ENCODE assay signal across 7 cellular contexts in genomic region chr15:98442379-98442833, GRCh38.
A peak's percentile ranks its signal among the peaks of the same experiment; 100 is the strongest.
DNase-seq lines count a peak whose midpoint lies in the region; FAIRE-seq and TF ChIP-seq lines count a peak whose summit lies in the region.

No MANE protein-coding gene starts in this region.

- peaks cover 2% of the 10 kb centered on the region for H3K9me3 Mint-ChIP-seq in astrocyte (ENCODE audit: unreplicated experiment)

- TF ChIP-seq CTCF in GM10266 (IDR thresholded peaks at IDR 0.05; ENCODE audit: control insufficient read depth, insufficient read depth, low read depth, missing control alignments) (peak; percentile 73), astrocyte (IDR thresholded peaks at IDR 0.05; ENCODE audit: insufficient read depth, low read depth, low read length) (peak; percentile 86)

- no peaks in the 10 kb centered on the region for H3K79me2 ChIP-seq in GM23248 (ENCODE audit: insufficient read depth)
- H3K79me2 ChIP-seq in astrocyte (ENCODE audit: insufficient read depth, low read length): no peaks in the 10 kb centered on the region

- H3K4me3 Mint-ChIP-seq in astrocyte (ENCODE audit: unreplicated experiment): no peak overlapping the region

- H3K27ac ChIP-seq in GM23248 (no peak overlapping the region), SJCRH30 (no peak overlapping the region), astrocyte (ENCODE audit: low read depth, low read length) (no peak overlapping the region)

- H3K27ac Mint-ChIP-seq in astrocyte (ENCODE audit: unreplicated experiment): no peak overlapping the region

- no peaks in the 10 kb centered on the region for H3K9me2 ChIP-seq in GM23248 (ENCODE audit: insufficient read depth)

- H3K4me1 Mint-ChIP-seq in astrocyte (ENCODE audit: low read depth, unreplicated experiment): peaks cover 11% of the 10 kb centered on the region

- no peaks in the 10 kb centered on the region for H4K20me1 ChIP-seq in GM23248 (ENCODE audit: insufficient read depth)
- H4K20me1 ChIP-seq in astrocyte (ENCODE audit: insufficient read depth, low read length): no peaks in the 10 kb centered on the region

- no peaks in the 10 kb centered on the region for H3K9me3 ChIP-seq in GM23248 (ENCODE audit: low read depth)
- H3K9me3 ChIP-seq in SJCRH30 (replicated peaks): no peaks in the 10 kb centered on the region
- peaks cover 4% of the 10 kb centered on the region for H3K9me3 ChIP-seq in astrocyte (ENCODE audit: insufficient read depth, low read depth, low read length)

- peaks cover 20% of the 10 kb centered on the region for H3K27me3 ChIP-seq in GM23248 (replicated peaks; ENCODE audit: insufficient read depth)
- H3K27me3 ChIP-seq in SJCRH30: no peaks in the 10 kb centered on the region; the same call in 1 of the 2 replicates
- peaks cover 2% of the 10 kb centered on the region for H3K27me3 ChIP-seq in astrocyte (ENCODE audit: insufficient read depth, low read length)

- DNase-seq in GM10266 (ENCODE audit: extremely low spot score): no peak
- DNase-seq in GM23248: peak; percentile 89
- DNase-seq in LoVo (ENCODE audit: low spot score): peak; percentile 67
- DNase-seq in SJCRH30: peak; percentile 78 to 89
- peak; percentile 85 for DNase-seq in astrocyte (ENCODE audit: low read depth)
- DNase-seq in inferior parietal cortex (ENCODE audit: extremely low spot score): peak; percentile 65
- DNase-seq in stimulated activated CD4-positive, alpha-beta T cell treated with anti-CD3 and anti-CD28 coated beads, Interleukin-1b, Interleukin-23, amount 100 ng/mL, for 48 hours: peak; percentile 63

- H3F3A ChIP-seq in GM23248 (ENCODE audit: insufficient read depth): no peaks in the 10 kb centered on the region

- peaks cover 3% of the 10 kb centered on the region for H3K36me3 Mint-ChIP-seq in astrocyte (ENCODE audit: low read depth, unreplicated experiment)

- H3K4me3 ChIP-seq in GM23248 (no peak overlapping the region), SJCRH30 (no peak overlapping the region), astrocyte (ENCODE audit: insufficient read depth, low read depth, low read length) (no peak overlapping the region)

- H3K4me2 ChIP-seq in GM23248 (ENCODE audit: unreplicated experiment) (peak overlapping the region; percentile 48), astrocyte (ENCODE audit: low read length) (no peak overlapping the region)

- 23 to 27% methylated on average over 4 of the region's 4 CpGs for WGBS in GM23248 (ENCODE audit: low coverage in 1 of 2, low lambda C conversion rate in 2 of 2, missing lambda C conversion rate in 2 of 2), 2 experiments

- in situ Hi-C loops in GM23248 (cut with MboI): loop anchor here (10.0 kb wide), 2 partner anchors 202 to 632 kb away; partner anchors contain the start of gene IGF1R

- peaks cover 5% of the 10 kb centered on the region for H3K27me3 Mint-ChIP-seq in astrocyte (ENCODE audit: low read depth, unreplicated experiment)

- H3K4me1 ChIP-seq in GM23248 (ENCODE audit: insufficient read depth): 0 out of 2 replicates have a peak, but pooled peaks cover 3% of the 10 kb centered on the region
- no peaks in the 10 kb centered on the region for H3K4me1 ChIP-seq in SJCRH30
- H3K4me1 ChIP-seq in astrocyte (ENCODE audit: insufficient read depth, low read length): no peaks in the 10 kb centered on the region

- FAIRE-seq in astrocyte (lab: Jason Lieb, UNC): peak; percentile 95

- H3K36me3 ChIP-seq in GM23248 (ENCODE audit: low read depth) (no peaks in the 10 kb centered on the region), SJCRH30 (no peaks in the 10 kb centered on the region), astrocyte (ENCODE audit: insufficient read depth, low read length) (no peaks in the 10 kb centered on the region)

- H2AFZ ChIP-seq in GM23248: no peak overlapping the region
- no peak overlapping the region for H2AFZ ChIP-seq in astrocyte (ENCODE audit: low read depth, low read length)

- no peak overlapping the region for H3K9ac ChIP-seq in GM23248
- no peak overlapping the region for H3K9ac ChIP-seq in astrocyte (ENCODE audit: low read length)
